In genomic region chr1:27227765-27228164, GRCh38 we compare ENCODE assay signal across 36 cellular contexts.
"Had no signal": no experiment of that assay in that cellular context is flagged by ENCODE, and none has a peak within 500 bp of the region (broad histone marks: within the 10 kb centered on the region; RNA-seq: fewer than 3 reads in every experiment).

No MANE protein-coding gene starts in this region.

- H3K27me3 ChIP-seq: MG63 had no signal

- H3K4me3 ChIP-seq: MG63 had no signal

- H3K9me3 ChIP-seq: MG63 had no signal

- H3K36me3 ChIP-seq: MG63 had no signal

- DNase-seq: Kasumi-1, MG63, MM.1S, MV-4-11, NCI-H1048, NCI-H1092, NCI-H1092 treated with DMSO at 0.1 percent for 48 hours, NCI-H1105, NCI-H1105 treated with DMSO at 0.1 percent for 48 hours, NCI-H1417, NCI-H1417 treated with DMSO at 0.1 percent for 48 hours, NCI-H1436, NCI-H1436 treated with DMSO at 0.1 percent for 48 hours, NCI-H146, NCI-H1694, NCI-H1694 treated with DMSO at 0.1 percent for 48 hours, NCI-H187, NCI-H187 treated with DMSO at 0.1 percent for 48 hours, NCI-H1930, NCI-H2029, NCI-H2029 treated with DMSO at 0.1 percent for 48 hours, NCI-H2081, NCI-H2081 treated with DMSO at 0.1 percent for 48 hours, NCI-H2107, NCI-H2171, NCI-H2171 treated with DMSO at 0.1 percent for 48 hours, NCI-H2227 treated with DMSO at 0.1 percent for 48 hours, NCI-H226, NCI-H345, NCI-H446, NCI-H446 treated with DMSO at 0.1 percent for 48 hours, NCI-H510A, NCI-H510A treated with DMSO at 0.1 percent for 48 hours, NCI-H524, NCI-H524 treated with DMSO at 0.1 percent for 48 hours, NCI-H526 had no signal
